In the genomic region with DNA sequence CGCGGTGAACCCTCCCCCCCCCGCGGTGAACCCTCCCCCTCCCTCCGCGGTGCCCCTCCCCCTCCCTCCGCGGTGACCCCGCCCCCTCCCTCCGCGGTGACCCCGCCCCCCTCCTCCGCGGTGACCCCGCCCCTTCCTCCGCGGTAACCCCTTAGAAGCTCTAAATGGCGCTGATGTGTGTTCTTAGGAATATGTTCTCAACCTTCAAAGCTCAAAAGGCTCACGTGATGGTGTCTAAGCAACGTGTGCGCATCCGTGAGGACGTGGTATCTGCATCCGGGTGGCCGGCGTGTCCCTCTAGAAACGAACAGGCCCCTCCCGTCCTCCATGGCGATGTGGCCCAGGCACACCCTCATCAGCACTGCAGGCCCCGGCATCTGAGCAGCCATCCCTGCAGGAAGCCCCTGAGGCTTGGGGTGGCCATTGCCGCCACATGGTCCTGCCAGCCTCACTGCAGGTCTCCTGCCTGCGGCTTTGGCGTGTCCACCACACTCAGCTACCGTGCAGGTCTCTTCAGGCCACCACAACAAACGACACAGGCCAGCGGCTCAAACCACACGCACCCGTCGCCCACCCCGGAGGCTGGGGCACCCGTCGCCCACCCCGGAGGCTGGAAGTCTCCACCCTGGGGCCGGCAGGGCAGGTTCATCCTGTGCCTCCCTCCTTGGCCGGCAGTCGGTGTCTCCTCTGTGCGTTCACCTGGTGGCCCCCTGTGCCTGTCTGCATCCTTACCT, we compare ENCODE assay signal across 11 cellular contexts. TPM values are rescaled to one million over a fixed set of nuclear protein-coding genes. Genes with fewer than 3 reads are reported as not detected.
DNase-seq lines count a peak whose midpoint lies in the region; ATAC-seq and TF ChIP-seq lines count a peak whose summit lies in the region.
"Had no signal": no experiment of that assay in that cellular context is flagged by ENCODE, and none has a peak within 500 bp of the region (broad histone marks: within the 10 kb centered on the region; RNA-seq: fewer than 3 reads in every experiment).

No MANE protein-coding gene starts in this region.

- peaks cover 3% of the 10 kb centered on the region for H3K36me3 Mint-ChIP-seq in activated naive CD8-positive, alpha-beta T cell treated with anti-CD3 and anti-CD28 coated beads, Interleukin-2, amount 10 ng/mL, durations not matched to agents 7 days and 5 days

- ATAC-seq in activated naive CD8-positive, alpha-beta T cell treated with anti-CD3 and anti-CD28 coated beads, Interleukin-2, amount 10 ng/mL, durations not matched to agents 7 days and 5 days (ENCODE audit: low read depth), result peak; percentile 57
- ATAC-seq in HG03378 (IDR thresholded peaks at IDR 0.05; ENCODE audit: unreplicated experiment) (no peak), HG03521 (IDR thresholded peaks at IDR 0.05; ENCODE audit: unreplicated experiment) (no peak)

- H3K27ac Mint-ChIP-seq in activated naive CD8-positive, alpha-beta T cell treated with anti-CD3 and anti-CD28 coated beads, Interleukin-2, amount 10 ng/mL, durations not matched to agents 7 days and 5 days, result peak overlapping the region; percentile 85

- no peaks in the 10 kb centered on the region for H3K9me3 Mint-ChIP-seq in activated naive CD8-positive, alpha-beta T cell treated with anti-CD3 and anti-CD28 coated beads, Interleukin-2, amount 10 ng/mL, durations not matched to agents 7 days and 5 days

- H3K4me2 ChIP-seq in OCI-LY7 (ENCODE audit: low read length), result no peak overlapping the region
- H3K4me2 ChIP-seq: hepatocyte had no signal

- TF ChIP-seq CTCF in OCI-LY7 (conservative IDR thresholded peaks at IDR 0.05; ENCODE audit: low read length), result no peak

- DNase-seq in activated gamma-delta T cell (lab: John Stamatoyannopoulos, UW) (peak; percentile 37), activated gamma-delta T cell treated with Interleukin-2 at 50 U/mL for 16 hours (no peak), OCI-LY7 (ENCODE audit: low spot score) (peak; percentile 23), NCI-H1417 (lab: John Stamatoyannopoulos, UW) (no peak)
- DNase-seq in activated naive CD8-positive, alpha-beta T cell treated with anti-CD3 and anti-CD28 coated beads, Interleukin-2, amount 10 ng/mL, durations not matched to agents 7 days and 5 days, result peak; percentile 62
- peak in 5 of 6 experiments; percentile 39 to 68 (median 55) for DNase-seq in stimulated activated naive CD4-positive, alpha-beta T cell (lab: John Stamatoyannopoulos, UW)
- DNase-seq: DMS79, tibial artery had no signal

- H3K4me3 Mint-ChIP-seq in activated naive CD8-positive, alpha-beta T cell treated with anti-CD3 and anti-CD28 coated beads, Interleukin-2, amount 10 ng/mL, durations not matched to agents 7 days and 5 days, result peak overlapping the region; percentile 71

- peaks cover 5% of the 10 kb centered on the region; the same call in 1 of the 2 replicates for H3K9me3 ChIP-seq in OCI-LY7 (ENCODE audit: low read length)
- H3K9me3 ChIP-seq: tibial artery had no signal

- H3K36me3 ChIP-seq in OCI-LY7 (ENCODE audit: insufficient read depth, low read length), result no peaks in the 10 kb centered on the region
- H3K36me3 ChIP-seq: tibial artery had no signal

- peaks cover 25% of the 10 kb centered on the region for H3K4me1 Mint-ChIP-seq in activated naive CD8-positive, alpha-beta T cell treated with anti-CD3 and anti-CD28 coated beads, Interleukin-2, amount 10 ng/mL, durations not matched to agents 7 days and 5 days

- H4K20me1 ChIP-seq in OCI-LY7 (ENCODE audit: insufficient read depth, low read length), result no peaks in the 10 kb centered on the region

- no TSS peak for BruUV-seq in OCI-LY7 (replicated peaks; lab: Mats Ljungman, UMichigan)

- H3K27me3 Mint-ChIP-seq in activated naive CD8-positive, alpha-beta T cell treated with anti-CD3 and anti-CD28 coated beads, Interleukin-2, amount 10 ng/mL, durations not matched to agents 7 days and 5 days, result peaks cover 2% of the 10 kb centered on the region

- H3K4me1 ChIP-seq in OCI-LY7 (ENCODE audit: insufficient read depth, low read length, poor library complexity, severe bottlenecking), result no peaks in the 10 kb centered on the region
- H3K4me1 ChIP-seq: tibial artery had no signal

- H2AFZ ChIP-seq in OCI-LY7 (ENCODE audit: low read length), result no peak overlapping the region
- H2AFZ ChIP-seq: hepatocyte had no signal

- POLR2A ChIA-PET in OCI-LY7 (lab: Charles Lee), result no interaction called here
- POLR2A ChIA-PET in activated naive CD8-positive, alpha-beta T cell treated with anti-CD3 and anti-CD28 coated beads, Interleukin-2, amount 10 ng/mL, durations not matched to agents 7 days and 5 days (lab: Charles Lee), result interaction anchor here (1.1 to 4.0 kb wide), 3 partner anchors 11 to 32 kb away, joined by 4 to 48 read pairs (median 9); a partner anchor contains a TSS

- intact Hi-C loops in OCI-LY7 (cut with micrococcal nuclease; ENCODE audit: unreplicated experiment), result no loop called here

- no peaks in the 10 kb centered on the region for H3K79me2 ChIP-seq in OCI-LY7 (ENCODE audit: insufficient read depth, low read depth, low read length)
- H3K79me2 ChIP-seq: hepatocyte had no signal

- CTCF ChIA-PET in OCI-LY7 (lab: Charles Lee; ENCODE audit: unreplicated experiment), result no interaction called here

- no peak overlapping the region for H3K27ac ChIP-seq in OCI-LY7 (ENCODE audit: low read depth, low read length, poor library complexity, severe bottlenecking)
- H3K27ac ChIP-seq: hepatocyte, tibial artery had no signal

- H3K9me2 ChIP-seq in OCI-LY7 (ENCODE audit: insufficient read depth, low read length), result no peaks in the 10 kb centered on the region

- no peak overlapping the region for H3K4me3 ChIP-seq in OCI-LY7 (ENCODE audit: low read depth, low read length, poor library complexity, severe bottlenecking)
- H3K4me3 ChIP-seq: hepatocyte, tibial artery had no signal

RNA-seq across cellular contexts. Expression of a gene that starts 14.5 kb away (rescaled TPM):
- total RNA-seq in OCI-LY7 (2014; rRNA removed; shearing (Covaris generic)), result 8.0 and 24.6 TPM in 2 replicates
- 83.5 and 87.8 TPM in 2 replicates for total RNA-seq in OCI-LY7 (2022)
- total RNA-seq in activated naive CD8-positive, alpha-beta T cell treated with anti-CD3 and anti-CD28 coated beads, Interleukin-2, amount 10 ng/mL, durations not matched to agents 7 days and 5 days, result 10 to 100 TPM; 67.1 to 67.2 TPM

Comparison
In these comparisons a context has a peak if more than half of its experiments do, and no peak if none do; other contexts are left out.
1. DNase-seq: peak in activated gamma-delta T cell (single experiment), OCI-LY7 (single experiment), activated naive CD8-positive, alpha-beta T cell treated with anti-CD3 and anti-CD28 coated beads, Interleukin-2, amount 10 ng/mL, durations not matched to agents 7 days and 5 days (single experiment) and stimulated activated naive CD4-positive, alpha-beta T cell (5 of 6); none in activated gamma-delta T cell treated with Interleukin-2 at 50 U/mL for 16 hours (single experiment) and NCI-H1417 (0 of 3).